ENCODE assay signal across 8 cellular contexts in the genomic region with DNA sequence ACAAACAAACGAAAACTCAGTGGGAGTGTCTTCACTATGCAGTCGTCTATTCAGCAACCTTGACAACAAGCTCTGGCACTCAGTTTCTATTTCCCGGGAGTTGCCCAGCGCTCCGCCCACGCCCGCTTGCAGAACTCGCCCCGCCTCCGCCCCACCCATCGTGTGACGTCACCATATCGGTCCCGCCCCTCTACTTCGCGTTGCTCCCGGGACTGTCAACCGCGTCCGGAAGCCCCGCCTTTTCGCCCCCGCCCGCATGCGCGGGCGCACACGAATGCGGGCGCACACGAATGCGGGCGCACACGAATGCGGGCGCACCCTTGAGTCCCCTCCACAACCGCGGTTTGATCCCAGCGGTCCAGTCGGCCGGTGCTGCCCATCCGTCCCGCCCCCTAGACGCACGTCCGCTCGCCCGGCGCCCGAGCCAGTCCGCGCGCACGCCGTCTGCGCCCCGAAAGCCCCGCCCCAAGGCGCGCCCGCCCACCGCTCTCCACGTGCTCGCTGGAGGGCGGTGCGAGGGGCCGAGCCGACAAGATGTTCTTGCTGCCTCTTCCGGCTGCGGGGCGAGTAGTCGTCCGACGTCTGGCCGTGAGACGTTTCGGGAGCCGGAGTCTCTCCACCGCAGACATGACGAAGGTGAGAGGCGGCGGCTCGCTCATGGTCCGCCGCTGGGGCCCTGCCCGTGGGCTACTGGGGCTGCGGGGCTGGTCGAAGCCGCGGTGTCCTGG. TPM values are rescaled to one million over a fixed set of nuclear protein-coding genes. Genes with fewer than 3 reads are reported as not detected.
DNase-seq lines count a peak whose midpoint lies in the region; ATAC-seq and TF ChIP-seq lines count a peak whose summit lies in the region.

A gene (plus strand): TSS at position 267 of the 728 bp plus-strand sequence. CDS start 268 bp downstream, at position 535.

- H3K4me3 ChIP-seq in PC-3 (ENCODE audit: low read length) (peak within 1 kb of the TSS; percentile 91), mucosa of rectum (ENCODE audit: low read length in 2 of 2) (peak within 1 kb of the TSS; percentile 84 to 94)

- H3K4me3 Mint-ChIP-seq in activated T-cell treated with anti-CD3 and anti-CD28 coated beads, Interleukin-2, amount 50 U/mL, for 24 hours: peak within 1 kb of the TSS; percentile 91

- peak within 1 kb of the TSS; percentile 96 for H3K27ac Mint-ChIP-seq in activated T-cell treated with anti-CD3 and anti-CD28 coated beads, Interleukin-2, amount 50 U/mL, for 24 hours

- ATAC-seq in GM21576 (IDR thresholded peaks at IDR 0.05; ENCODE audit: unreplicated experiment) (peak; percentile 81), PC-3 (peak; percentile 92)

- peak within 1 kb of the TSS; percentile 96 for H3K4me2 ChIP-seq in PC-3 (ENCODE audit: low read length)

- H3K27me3 ChIP-seq in PC-3 (ENCODE audit: low read length): no peaks in the 10 kb centered on the region
- no peaks in the 10 kb centered on the region for H3K27me3 ChIP-seq in mucosa of rectum (ENCODE audit: control insufficient read depth in 2 of 2, insufficient read depth in 2 of 2, low read length in 2 of 2)

- peaks cover 7% of the 10 kb centered on the region for H3K36me3 ChIP-seq in PC-3 (ENCODE audit: low read depth, low read length)
- peaks cover 1 to 8% of the 10 kb centered on the region in 2 donors for H3K36me3 ChIP-seq in mucosa of rectum (ENCODE audit: control insufficient read depth in 2 of 2, insufficient read depth in 2 of 2, low read length in 2 of 2)

- DNase-seq in DMS153 (lab: John Stamatoyannopoulos, UW) (peak; percentile 67), PC-3 (peak; percentile 90), erythroblast (lab: John Stamatoyannopoulos, UW) (peak; percentile 97 to 99)
- DNase-seq in activated T-cell treated with anti-CD3 and anti-CD28 coated beads, Interleukin-2, amount 50 U/mL, for 24 hours: peak; percentile 100
- DNase-seq in stimulated activated CD8-positive, alpha-beta memory T cell treated with anti-CD3 and anti-CD28 coated beads, Interleukin-4, amount 100 ng/mL, for 48 hours: peak; percentile 100

- CTCF ChIA-PET in PC-3 (lab: Charles Lee): no interaction called here

- H3K9ac ChIP-seq in PC-3 (ENCODE audit: low read length): peak within 1 kb of the TSS; percentile 90
- peak within 1 kb of the TSS; percentile 90 to 91 for H3K9ac ChIP-seq in mucosa of rectum (ENCODE audit: low read depth in 1 of 2, low read length in 2 of 2)

- H3F3A ChIP-seq in PC-3 (ENCODE audit: low read length, unreplicated experiment): no peaks in the 10 kb centered on the region

- H3K27me3 Mint-ChIP-seq in activated T-cell treated with anti-CD3 and anti-CD28 coated beads, Interleukin-2, amount 50 U/mL, for 24 hours: no peaks in the 10 kb centered on the region

- H3K27ac ChIP-seq in PC-3 (ENCODE audit: low read length) (peak within 1 kb of the TSS; percentile 44), mucosa of rectum (ENCODE audit: low read depth in 2 of 2, low read length in 2 of 2) (peak within 1 kb of the TSS; percentile 97)

- H3K9me2 ChIP-seq in PC-3 (replicated peaks; ENCODE audit: low read length): no peaks in the 10 kb centered on the region

- H4K20me1 ChIP-seq in PC-3 (ENCODE audit: low read length): no peaks in the 10 kb centered on the region

- no peak for TF ChIP-seq RAD21 in Ishikawa (IDR thresholded peaks at IDR 0.05; ENCODE audit: low read depth)

- no TSS peak for BruUV-seq in PC-3 (replicated peaks; lab: Mats Ljungman, UMichigan)

- peak; percentile 80 for TF ChIP-seq POLR2A in erythroblast (IDR thresholded peaks at IDR 0.05; ENCODE audit: low read length)

- H3K4me1 ChIP-seq in PC-3 (ENCODE audit: insufficient read depth, low read length): peaks cover 10% of the 10 kb centered on the region
- H3K4me1 ChIP-seq in mucosa of rectum (ENCODE audit: control insufficient read depth in 2 of 2, insufficient read depth in 2 of 2, low read length in 2 of 2): peaks cover 18 to 19% of the 10 kb centered on the region in 2 donors

- POLR2A ChIA-PET in PC-3 (lab: Charles Lee; ENCODE audit: unreplicated experiment): no interaction called here

- peaks cover 29% of the 10 kb centered on the region for H3K4me1 Mint-ChIP-seq in activated T-cell treated with anti-CD3 and anti-CD28 coated beads, Interleukin-2, amount 50 U/mL, for 24 hours (ENCODE audit: low read depth)

- H3K9me3 ChIP-seq in PC-3 (ENCODE audit: low read length) (no peaks in the 10 kb centered on the region), mucosa of rectum (ENCODE audit: control insufficient read depth in 2 of 2, low read length in 2 of 2) (no peaks in the 10 kb centered on the region)

- H2AFZ ChIP-seq in PC-3 (ENCODE audit: low read length): peak within 1 kb of the TSS; percentile 84

- H3K79me2 ChIP-seq in PC-3 (ENCODE audit: low read length): peaks cover 23% of the 10 kb centered on the region

- TF ChIP-seq EP300 in Ishikawa (IDR thresholded peaks at IDR 0.05; ENCODE audit: borderline replicate concordance): no peak

- no peaks in the 10 kb centered on the region for H3K9me3 Mint-ChIP-seq in activated T-cell treated with anti-CD3 and anti-CD28 coated beads, Interleukin-2, amount 50 U/mL, for 24 hours

- no peak for TF ChIP-seq CTCF in PC-3 (conservative IDR thresholded peaks at IDR 0.05; ENCODE audit: low read depth, low read length)

- H3K36me3 Mint-ChIP-seq in activated T-cell treated with anti-CD3 and anti-CD28 coated beads, Interleukin-2, amount 50 U/mL, for 24 hours (ENCODE audit: low read depth): peaks cover 48% of the 10 kb centered on the region

- intact Hi-C loops in PC-3 (cut with micrococcal nuclease): loop anchor here (1.0 to 2.0 kb wide), 3 partner anchors 28 to 65 kb away; a partner anchor contains a TSS

TF ChIP-seq in Ishikawa, 13 proteins besides CTCF, POLR2A, EP300 and RAD21:
- TF ChIP-seq CREB1 (IDR thresholded peaks at IDR 0.05; ENCODE audit: low read depth): peak; percentile 57; the same call in 1 of the 2 replicates
- no peak for TF ChIP-seq ZBTB7A (IDR thresholded peaks at IDR 0.05; ENCODE audit: low read depth)
- TF ChIP-seq, protein P1, sequence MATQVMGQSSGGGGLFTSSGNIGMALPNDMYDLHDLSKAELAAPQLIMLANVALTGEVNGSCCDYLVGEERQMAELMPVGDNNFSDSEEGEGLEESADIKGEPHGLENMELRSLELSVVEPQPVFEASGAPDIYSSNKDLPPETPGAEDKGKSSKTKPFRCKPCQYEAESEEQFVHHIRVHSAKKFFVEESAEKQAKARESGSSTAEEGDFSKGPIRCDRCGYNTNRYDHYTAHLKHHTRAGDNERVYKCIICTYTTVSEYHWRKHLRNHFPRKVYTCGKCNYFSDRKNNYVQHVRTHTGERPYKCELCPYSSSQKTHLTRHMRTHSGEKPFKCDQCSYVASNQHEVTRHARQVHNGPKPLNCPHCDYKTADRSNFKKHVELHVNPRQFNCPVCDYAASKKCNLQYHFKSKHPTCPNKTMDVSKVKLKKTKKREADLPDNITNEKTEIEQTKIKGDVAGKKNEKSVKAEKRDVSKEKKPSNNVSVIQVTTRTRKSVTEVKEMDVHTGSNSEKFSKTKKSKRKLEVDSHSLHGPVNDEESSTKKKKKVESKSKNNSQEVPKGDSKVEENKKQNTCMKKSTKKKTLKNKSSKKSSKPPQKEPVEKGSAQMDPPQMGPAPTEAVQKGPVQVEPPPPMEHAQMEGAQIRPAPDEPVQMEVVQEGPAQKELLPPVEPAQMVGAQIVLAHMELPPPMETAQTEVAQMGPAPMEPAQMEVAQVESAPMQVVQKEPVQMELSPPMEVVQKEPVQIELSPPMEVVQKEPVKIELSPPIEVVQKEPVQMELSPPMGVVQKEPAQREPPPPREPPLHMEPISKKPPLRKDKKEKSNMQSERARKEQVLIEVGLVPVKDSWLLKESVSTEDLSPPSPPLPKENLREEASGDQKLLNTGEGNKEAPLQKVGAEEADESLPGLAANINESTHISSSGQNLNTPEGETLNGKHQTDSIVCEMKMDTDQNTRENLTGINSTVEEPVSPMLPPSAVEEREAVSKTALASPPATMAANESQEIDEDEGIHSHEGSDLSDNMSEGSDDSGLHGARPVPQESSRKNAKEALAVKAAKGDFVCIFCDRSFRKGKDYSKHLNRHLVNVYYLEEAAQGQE (IDR thresholded peaks at IDR 0.05; ENCODE audit: low read depth): no peak
- TF ChIP-seq FOXM1 (IDR thresholded peaks at IDR 0.05; ENCODE audit: borderline replicate concordance, low read depth): no peak
- TF ChIP-seq, protein P2, sequence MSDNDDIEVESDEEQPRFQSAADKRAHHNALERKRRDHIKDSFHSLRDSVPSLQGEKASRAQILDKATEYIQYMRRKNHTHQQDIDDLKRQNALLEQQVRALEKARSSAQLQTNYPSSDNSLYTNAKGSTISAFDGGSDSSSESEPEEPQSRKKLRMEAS (IDR thresholded peaks at IDR 0.05): peak; percentile 97
- TF ChIP-seq CEBPB (IDR thresholded peaks at IDR 0.05): no peak
- no peak for TF ChIP-seq TCF12 (IDR thresholded peaks at IDR 0.05; ENCODE audit: low read depth)
- TF ChIP-seq, protein P3, sequence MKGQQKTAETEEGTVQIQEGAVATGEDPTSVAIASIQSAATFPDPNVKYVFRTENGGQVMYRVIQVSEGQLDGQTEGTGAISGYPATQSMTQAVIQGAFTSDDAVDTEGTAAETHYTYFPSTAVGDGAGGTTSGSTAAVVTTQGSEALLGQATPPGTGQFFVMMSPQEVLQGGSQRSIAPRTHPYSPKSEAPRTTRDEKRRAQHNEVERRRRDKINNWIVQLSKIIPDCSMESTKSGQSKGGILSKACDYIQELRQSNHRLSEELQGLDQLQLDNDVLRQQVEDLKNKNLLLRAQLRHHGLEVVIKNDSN (IDR thresholded peaks at IDR 0.05): peak; percentile 90
- TF ChIP-seq NFIC (IDR thresholded peaks at IDR 0.05): no peak
- peak; percentile 89 for TF ChIP-seq EGR1 (IDR thresholded peaks at IDR 0.05)
- peak; percentile 91; the same call in 1 of the 2 replicates for TF ChIP-seq TAF1 (IDR thresholded peaks at IDR 0.05; ENCODE audit: low read depth)
- TF ChIP-seq YY1 (IDR thresholded peaks at IDR 0.05; ENCODE audit: low read depth): peak; percentile 55; the same call in 1 of the 2 replicates
- no peak for TF ChIP-seq TEAD4 (IDR thresholded peaks at IDR 0.05)
TF ChIP-seq in Ishikawa: peak in this region for 6.

RNA-seq across cellular contexts. Expression of the gene that starts here (rescaled TPM):
- total RNA-seq in PC-3 (2014; rRNA removed): 63.8 and 65.1 TPM in 2 replicates

Comparison
In these comparisons a context has a peak if more than half of its experiments do, and no peak if none do; other contexts are left out.
1. Peak in every context shown above with its lines: DNase-seq, ATAC-seq, H3K4me3 ChIP-seq and H3K27ac ChIP-seq.